1 cellular context compared by ENCODE assay signal in genomic region chr11:65421204-65422103, GRCh38.
A peak's percentile ranks its signal among the peaks of the same experiment; 100 is the strongest.
TF ChIP-seq lines count a peak whose summit lies in the region.

No MANE protein-coding gene starts in this region.

TF ChIP-seq in A549, 52 proteins besides CTCF, POLR2A, EP300 and RAD21 (continued from another document):
- TF ChIP-seq REST (IDR thresholded peaks at IDR 0.05) (peak; percentile 57), HOXB13 (CRISPR knock-in tag; IDR thresholded peaks at IDR 0.05; ENCODE audit: low read depth) (peak; percentile 17; the same call in 1 of the 2 replicates), NPAS2 (CRISPR knock-in tag; IDR thresholded peaks at IDR 0.05; ENCODE audit: borderline replicate concordance) (no peak), NR3C1 (IDR thresholded peaks at IDR 0.05) (no peak), EHMT2 (IDR thresholded peaks at IDR 0.05; ENCODE audit: low read depth) (no peak), CBX2 (IDR thresholded peaks at IDR 0.05; ENCODE audit: borderline replicate concordance, low read depth) (no peak), SREBF2 (IDR thresholded peaks at IDR 0.05) (no peak), HDAC2 (IDR thresholded peaks at IDR 0.05) (no peak), BCL3 (IDR thresholded peaks at IDR 0.05) (peak; percentile 58; the same call in 1 of the 3 replicates), KDM5A (IDR thresholded peaks at IDR 0.05) (no peak), CHD2 (IDR thresholded peaks at IDR 0.05; ENCODE audit: low read length, partially characterized antibody) (peak; percentile 17), FOSB (CRISPR knock-in tag; IDR thresholded peaks at IDR 0.05) (peak; percentile 75; the same call in 1 of the 2 replicates), KDM1A (IDR thresholded peaks at IDR 0.05; ENCODE audit: low read depth) (no peak), CHD4 (IDR thresholded peaks at IDR 0.05; ENCODE audit: borderline replicate concordance) (no peak), GATA3 (IDR thresholded peaks at IDR 0.05; ENCODE audit: borderline replicate concordance) (peak; percentile 52; the same call in 1 of the 2 replicates), SMC3 (IDR thresholded peaks at IDR 0.05) (no peak; the same call in 2 of the 3 replicates), MYC (IDR thresholded peaks at IDR 0.05; ENCODE audit: borderline replicate concordance, low read length) (0 out of 2 replicates have a peak, but pooled peaks have one; percentile 31), CBX8 (IDR thresholded peaks at IDR 0.05) (no peak), FOSL2 (IDR thresholded peaks at IDR 0.05) (peak; percentile 72; the same call in 1 of the 2 replicates), FOSL2 (CRISPR knock-in tag; IDR thresholded peaks at IDR 0.05) (peak; percentile 94), USF2 (IDR thresholded peaks at IDR 0.05) (peak; percentile 50; the same call in 1 of the 2 replicates), ESRRA (IDR thresholded peaks at IDR 0.05; ENCODE audit: borderline replicate concordance, low read length) (peak; percentile 93), HEYL (CRISPR knock-in tag; IDR thresholded peaks at IDR 0.05) (peak; percentile 64; the same call in 1 of the 2 replicates), RNF2 (IDR thresholded peaks at IDR 0.05; ENCODE audit: borderline replicate concordance, low read depth) (no peak), HOXB5 (CRISPR knock-in tag; IDR thresholded peaks at IDR 0.05) (peak; percentile 89), MAFK (IDR thresholded peaks at IDR 0.05; ENCODE audit: partially characterized antibody) (no peak), RFX5 (IDR thresholded peaks at IDR 0.05) (no peak), PBX3 (IDR thresholded peaks at IDR 0.05) (peak; percentile 32; the same call in 1 of the 2 replicates), HOXA7 (CRISPR knock-in tag; IDR thresholded peaks at IDR 0.05) (peak; percentile 94), JUNB (IDR thresholded peaks at IDR 0.05) (peak; percentile 55; the same call in 1 of the 2 replicates)
